In genomic region chr7:115827305-115828045, GRCh38 we compare ENCODE assay signal across 17 cellular contexts.
DNase-seq lines count a peak whose midpoint lies in the region; ATAC-seq, FAIRE-seq and TF ChIP-seq lines count a peak whose summit lies in the region.
"Had no signal": no experiment of that assay in that cellular context is flagged by ENCODE, and none has a peak within 500 bp of the region (broad histone marks: within the 10 kb centered on the region; RNA-seq: fewer than 3 reads in every experiment).

No MANE protein-coding gene starts in this region.

- peak; percentile 42 for ATAC-seq in GM18909 (IDR thresholded peaks at IDR 0.05; ENCODE audit: poor library complexity, unreplicated experiment)
- peak; percentile 52 for ATAC-seq in GM21825 (IDR thresholded peaks at IDR 0.05; ENCODE audit: unreplicated experiment)
- peak; percentile 65 for ATAC-seq in HG03442 (IDR thresholded peaks at IDR 0.05; ENCODE audit: unreplicated experiment)
- ATAC-seq: activated CD4-positive, CD25-positive, alpha-beta regulatory T cell treated with anti-CD3 and anti-CD28 coated beads, Interleukin-2, amount 50 U/mL, for 24 hours had no signal

- no peak overlapping the region for H2AK5ac ChIP-seq in H1 (ENCODE audit: low read depth, low read length)

- no peak overlapping the region for H4K5ac ChIP-seq in H1 (ENCODE audit: insufficient read length, low read depth, low read length)

- no peak for TF ChIP-seq EP300 in H1 (IDR thresholded peaks at IDR 0.05; ENCODE audit: borderline replicate concordance in 1 of 2, low read depth in 2 of 2, low read length in 2 of 2)

- H4K91ac ChIP-seq in H1 (replicated peaks; ENCODE audit: insufficient read length, low read length): no peak overlapping the region

- H3K36me3 ChIP-seq in H1 (ENCODE audit: control insufficient read depth in 2 of 4, insufficient read depth in 4 of 4, low read length in 3 of 4): no peaks in the 10 kb centered on the region
- H3K36me3 ChIP-seq: ascending aorta, colonic mucosa had no signal

- H3K4me3 ChIP-seq in H1 (ENCODE audit: extremely low read depth in 1 of 4, insufficient read depth in 2 of 4, low read depth in 3 of 4, low read length in 4 of 4): no peak overlapping the region
- H3K4me3 ChIP-seq: ascending aorta, colonic mucosa had no signal

- CTCF ChIA-PET in H1 (lab: Charles Lee; ENCODE audit: partially characterized antibody): interaction anchor here (0.5 to 1.8 kb wide), 4 partner anchors 15 to 34 kb away, joined by 3 to 7 read pairs (median 4); no protein-coding TSS in a partner anchor

- no peaks in the 10 kb centered on the region for H3K9me3 ChIP-seq in H1 (ENCODE audit: insufficient read depth in 2 of 2, low read depth in 1 of 2, low read length in 1 of 2)
- H3K9me3 ChIP-seq: ascending aorta, colonic mucosa had no signal

- H3K4me2 ChIP-seq in H1 (ENCODE audit: insufficient read depth in 1 of 2, low read depth in 2 of 2, low read length in 2 of 2): no peak overlapping the region

- TF ChIP-seq CTCF in H1 (IDR thresholded peaks at IDR 0.05; ENCODE audit: control extremely low read depth in 1 of 3, insufficient read depth in 1 of 3, low read depth in 1 of 3, low read length in 3 of 3): no peak

- H3K4ac ChIP-seq in H1 (replicated peaks; ENCODE audit: insufficient read length, low read depth, low read length): no peak overlapping the region

- no peak overlapping the region for H3K56ac ChIP-seq in H1 (replicated peaks; ENCODE audit: insufficient read length, low read depth, low read length)

- no peak overlapping the region for H2BK12ac ChIP-seq in H1 (ENCODE audit: low read depth, low read length)

- no peak overlapping the region for H3K18ac ChIP-seq in H1 (ENCODE audit: extremely low read depth, low read length)

- POLR2A ChIA-PET in H1 (lab: Charles Lee; ENCODE audit: partially characterized antibody): no interaction called here

- no peaks in the 10 kb centered on the region for H3K23me2 ChIP-seq in H1 (ENCODE audit: low read depth, low read length)

- H3K9ac ChIP-seq in H1 (replicated peaks in 1 of 4; ENCODE audit: extremely low read depth in 1 of 4, low read depth in 3 of 4, low read length in 3 of 4): no peak overlapping the region

- 75% methylated on average over 3 of the region's 3 CpGs; no CpG with 5 or more reads in 1 of the 2 experiments for WGBS in H1 (ENCODE audit: extremely low coverage in 1 of 2, insufficient coverage in 1 of 2, insufficient read length in 1 of 2, insufficient replicate concordance in 2 of 2, low coverage in 1 of 2, low lambda C conversion rate in 2 of 2, missing lambda C conversion rate in 1 of 2), 2 experiments

- H2AFZ ChIP-seq in H1 (ENCODE audit: low read length): 0 out of 2 replicates have a peak overlapping the region, but pooled peaks have one; percentile 55

- no peak overlapping the region for H2BK20ac ChIP-seq in H1 (ENCODE audit: low read length)

- H2BK15ac ChIP-seq in H1 (ENCODE audit: low read length): no peak overlapping the region

- peaks cover 0 to 5% (median 0%) of the 10 kb centered on the region in 4 experiments; a peak in 1 of 7 replicates for H3K4me1 ChIP-seq in H1 (replicated peaks in 1 of 4; ENCODE audit: control insufficient read depth in 3 of 4, insufficient read depth in 4 of 4, low read length in 3 of 4)
- H3K4me1 ChIP-seq: ascending aorta, colonic mucosa had no signal

- H2BK5ac ChIP-seq in H1 (ENCODE audit: low read depth, low read length): no peak overlapping the region

- H2BK120ac ChIP-seq in H1 (replicated peaks; ENCODE audit: low read depth, low read length): no peak overlapping the region

- no peak overlapping the region for H3K14ac ChIP-seq in H1 (ENCODE audit: insufficient read length)

- H4K20me1 ChIP-seq in H1 (replicated peaks in 1 of 2; ENCODE audit: control insufficient read depth in 1 of 2, insufficient read depth in 2 of 2, low read length in 2 of 2): no peaks in the 10 kb centered on the region

- peaks cover 0 to 1% (median 0%) of the 10 kb centered on the region in 4 experiments; a peak in 1 of 7 replicates for H3K27me3 ChIP-seq in H1 (replicated peaks in 1 of 4; ENCODE audit: control insufficient read depth in 3 of 4, extremely low read depth in 1 of 4, insufficient read depth in 3 of 4, low read length in 3 of 4)
- H3K27me3 ChIP-seq: ascending aorta, colonic mucosa had no signal

- H3K79me1 ChIP-seq in H1 (ENCODE audit: low read depth, low read length): no peaks in the 10 kb centered on the region

- H4K8ac ChIP-seq in H1 (ENCODE audit: extremely low read depth, insufficient read depth, low read length): no peak overlapping the region

- no peak for TF ChIP-seq POLR2A in H1 (IDR thresholded peaks at IDR 0.05; ENCODE audit: control extremely low read depth in 1 of 2, low read depth in 2 of 2, low read length in 2 of 2)

- no peak overlapping the region for H3K27ac ChIP-seq in H1 (ENCODE audit: low read depth, low read length)
- H3K27ac ChIP-seq: ascending aorta, colonic mucosa, epithelial cell of prostate had no signal

- no peaks in the 10 kb centered on the region for H3K79me2 ChIP-seq in H1 (ENCODE audit: control insufficient read depth in 1 of 2, insufficient read depth in 2 of 2, low read length in 2 of 2)

- FAIRE-seq in H1 (lab: Jason Lieb, UNC): no peak
- FAIRE-seq: G401.6 had no signal

- no peak overlapping the region for H3K23ac ChIP-seq in H1 (ENCODE audit: insufficient read length)

- TF ChIP-seq RAD21 in H1 (IDR thresholded peaks at IDR 0.05 in 1 of 2, conservative IDR thresholded peaks at IDR 0.05 in 1 of 2; ENCODE audit: low read depth in 2 of 2, low read length in 2 of 2): no peak

- no peak for DNase-seq in H1 (ENCODE audit: low read depth in 1 of 2, low spot score in 2 of 2)
- no peak for DNase-seq in T-helper 2 cell
- DNase-seq in islet precursor cell: no peak
- DNase-seq in C1 segment of cervical spinal cord (lab: John Stamatoyannopoulos, UW): no peak
- no peak for DNase-seq in NCI-H524 treated with DMSO at 0.1 percent for 48 hours (lab: John Stamatoyannopoulos, UW)
- DNase-seq: activated gamma-delta T cell treated with Interleukin-2 at 50 U/mL for 16 hours, colonic mucosa, immature natural killer cell, mammary epithelial cell, NCI-H1092 had no signal

TF ChIP-seq in H1, 55 proteins besides CTCF, POLR2A, EP300 and RAD21:
- no peak for TF ChIP-seq SP1 (IDR thresholded peaks at IDR 0.05; ENCODE audit: low read depth, low read length)
